ENCODE assay signal across 26 cellular contexts in genomic region chr15:29997499-29997898, GRCh38.
"Had no signal": no experiment of that assay in that cellular context is flagged by ENCODE, and none has a peak within 500 bp of the region (broad histone marks: within the 10 kb centered on the region; RNA-seq: fewer than 3 reads in every experiment).

No MANE protein-coding gene starts in this region.

- FAIRE-seq: endometrium, kidney had no signal

- DNase-seq: cerebellar nuclear complex; dermis blood vessel endothelial cell; effector CD8-positive, alpha-beta T cell; effector memory CD8-positive, alpha-beta T cell; endodermal cell; erythroblast; esophagus squamous epithelium; foreskin fibroblast; foreskin melanocyte; gastrocnemius medialis; glutamatergic neuron; head of caudate nucleus; heart right ventricle; hippocampal formation; immature natural killer cell; islet precursor cell; kidney; kidney glomerular epithelial cell; left lung; left ventricle myocardium superior; lower lobe of right lung; mesenchymal stem cell had no signal

- H3K4me3 ChIP-seq: coronary artery, esophagus squamous epithelium, gastrocnemius medialis, heart right ventricle, left lung, lower lobe of right lung had no signal

- H3K4me1 ChIP-seq: esophagus squamous epithelium, gastrocnemius medialis, heart right ventricle, left lung, lower lobe of right lung had no signal

- H3K36me3 ChIP-seq: esophagus squamous epithelium, gastrocnemius medialis, heart right ventricle, left lung, lower lobe of right lung had no signal

- H3K9me3 ChIP-seq: esophagus squamous epithelium, gastrocnemius medialis, heart right ventricle, left lung, lower lobe of right lung had no signal

- ATAC-seq: effector memory CD8-positive, alpha-beta T cell; esophagus mucosa; gastrocnemius medialis; heart right ventricle; left lung; left ventricle myocardium superior; lower lobe of right lung had no signal

- H3K27me3 ChIP-seq: esophagus squamous epithelium, gastrocnemius medialis, left lung had no signal

- H3K27ac ChIP-seq: coronary artery, epithelial cell of prostate, esophagus squamous epithelium, gastrocnemius medialis, heart right ventricle, left lung, lower lobe of right lung had no signal
